Comparison of ENCODE assay signal across 9 cellular contexts in the genomic region with DNA sequence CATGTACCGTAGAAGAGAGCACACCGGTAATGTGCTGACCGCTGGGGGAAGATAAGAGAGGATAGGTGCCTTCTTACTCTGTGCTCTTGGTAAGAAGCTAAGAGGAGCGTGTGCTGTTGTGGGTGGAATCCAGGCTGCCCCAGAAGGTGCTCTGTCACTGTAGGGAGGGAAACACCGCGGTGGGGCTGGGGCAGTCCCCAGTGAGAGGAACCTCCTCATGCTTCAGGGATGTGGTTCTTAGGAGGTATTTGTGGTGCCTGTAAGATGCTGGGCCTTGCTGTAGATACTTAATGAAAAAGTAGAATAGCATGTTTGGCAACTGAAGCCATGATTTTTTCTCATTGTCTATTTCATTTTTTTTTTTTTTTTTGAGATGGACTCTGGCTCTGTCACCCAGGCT. TPM values are rescaled to one million over a fixed set of nuclear protein-coding genes. Genes with fewer than 3 reads are reported as not detected.
DNase-seq lines count a peak whose midpoint lies in the region; ATAC-seq and TF ChIP-seq lines count a peak whose summit lies in the region.
"Had no signal": no experiment of that assay in that cellular context is flagged by ENCODE, and none has a peak within 500 bp of the region (broad histone marks: within the 10 kb centered on the region; RNA-seq: fewer than 3 reads in every experiment).

No MANE protein-coding gene starts in this region.

- no peaks in the 10 kb centered on the region for H3K27me3 ChIP-seq in OCI-LY3 (ENCODE audit: low read depth, low read length)

- ATAC-seq in activated T-cell treated with anti-CD3 and anti-CD28 coated beads, Interleukin-2, amount 50 U/mL, for 4 hours, result peak; percentile 84 to 94
- peak; percentile 97 for ATAC-seq in HG02610 (IDR thresholded peaks at IDR 0.05; ENCODE audit: unreplicated experiment)
- ATAC-seq in omental fat pad (ENCODE audit: low FRiP score), result no peak

- peak overlapping the region; percentile 67 for H3K4me2 ChIP-seq in OCI-LY3 (ENCODE audit: low read length)

- 0 out of 2 replicates have a peak overlapping the region, but pooled peaks have one; percentile 24 for H3K9ac ChIP-seq in OCI-LY3 (ENCODE audit: low read length)

- peaks cover 16% of the 10 kb centered on the region for H3K4me1 Mint-ChIP-seq in activated T-cell treated with anti-CD3 and anti-CD28 coated beads, Interleukin-2, amount 50 U/mL, for 4 hours (ENCODE audit: low read depth)

- TF ChIP-seq CTCF in OCI-LY3 (IDR thresholded peaks at IDR 0.05; ENCODE audit: low read depth, low read length) (no peak), omental fat pad (IDR thresholded peaks at IDR 0.05) (no peak)

- no peak overlapping the region for H3K4me3 Mint-ChIP-seq in activated T-cell treated with anti-CD3 and anti-CD28 coated beads, Interleukin-2, amount 50 U/mL, for 4 hours

- H3K9me3 ChIP-seq in OCI-LY3 (ENCODE audit: insufficient read depth, low read length), result no peaks in the 10 kb centered on the region

- no peaks in the 10 kb centered on the region for H3K9me3 Mint-ChIP-seq in activated T-cell treated with anti-CD3 and anti-CD28 coated beads, Interleukin-2, amount 50 U/mL, for 4 hours

- no peaks in the 10 kb centered on the region for H3K27me3 Mint-ChIP-seq in activated T-cell treated with anti-CD3 and anti-CD28 coated beads, Interleukin-2, amount 50 U/mL, for 4 hours (ENCODE audit: low read depth)

- no peak overlapping the region for H3K4me3 ChIP-seq in OCI-LY3 (ENCODE audit: low read length)

- no peak for DNase-seq in activated T-cell treated with anti-CD3 and anti-CD28 coated beads, Interleukin-2, amount 50 U/mL, for 4 hours
- DNase-seq in activated T-cell treated with anti-CD3 and anti-CD28 coated beads for 4 hours (no peak), COR-L47 (lab: John Stamatoyannopoulos, UW) (no peak), GF-D8 (lab: John Stamatoyannopoulos, UW) (no peak), omental fat pad (ENCODE audit: low spot score) (no peak)
- DNase-seq in stimulated activated CD8-positive, alpha-beta memory T cell treated with anti-CD3 and anti-CD28 coated beads, Interleukin-4, amount 100 ng/mL, for 24 hours (ENCODE audit: low read depth), result peak; percentile 24

- peaks cover 12% of the 10 kb centered on the region for H3K4me1 ChIP-seq in OCI-LY3 (ENCODE audit: low read length)

- H3K27ac ChIP-seq in OCI-LY3 (ENCODE audit: low read length), result no peak overlapping the region

- peaks cover 13% of the 10 kb centered on the region for H3K36me3 Mint-ChIP-seq in activated T-cell treated with anti-CD3 and anti-CD28 coated beads, Interleukin-2, amount 50 U/mL, for 4 hours (ENCODE audit: insufficient read depth)

- H2AFZ ChIP-seq in OCI-LY3 (ENCODE audit: low read depth, low read length), result no peak overlapping the region

- H4K20me1 ChIP-seq in OCI-LY3 (ENCODE audit: insufficient read depth, low read length), result no peaks in the 10 kb centered on the region

- H3K36me3 ChIP-seq in OCI-LY3 (replicated peaks; ENCODE audit: low read depth, low read length), result peaks cover 3% of the 10 kb centered on the region

- H3K79me2 ChIP-seq in OCI-LY3 (ENCODE audit: low read length), result no peaks in the 10 kb centered on the region

RNA-seq across cellular contexts. Expression of gene COLEC11, which starts 1.1 kb away (rescaled TPM):
- under 1 TPM in 2 of 3 donors, not detected in 1; 0.28 to 0.43 TPM for total RNA-seq in activated T-cell treated with anti-CD3 and anti-CD28 coated beads, Interleukin-2, amount 50 U/mL, for 4 hours
- 10 to 100 TPM in 1 of 4 donors, 1 to 10 TPM in 3; 3.6 to 15.9 (median 5.9) TPM for total RNA-seq in omental fat pad
- total RNA-seq: MCF 10A had no signal

RNA-seq across cellular contexts. Expression of gene RPS7, which starts 20.9 kb away (rescaled TPM):
- 1,000 to 10,000 TPM; 1,876 to 2,075 (median 2,071) TPM for total RNA-seq in activated T-cell treated with anti-CD3 and anti-CD28 coated beads, Interleukin-2, amount 50 U/mL, for 4 hours
- total RNA-seq in omental fat pad, result 1,000 to 10,000 TPM; 2,150 to 4,864 (median 2,988) TPM

RNA-seq across cellular contexts. Expression of gene RNASEH1, which starts 37.9 kb away (rescaled TPM):
- 10 to 100 TPM; 34.0 to 36.7 (median 36.0) TPM for total RNA-seq in activated T-cell treated with anti-CD3 and anti-CD28 coated beads, Interleukin-2, amount 50 U/mL, for 4 hours
- total RNA-seq in omental fat pad, result 10 to 100 TPM; 17.9 to 26.3 (median 23.8) TPM
